1 cellular context compared by ENCODE assay signal in the genomic region with DNA sequence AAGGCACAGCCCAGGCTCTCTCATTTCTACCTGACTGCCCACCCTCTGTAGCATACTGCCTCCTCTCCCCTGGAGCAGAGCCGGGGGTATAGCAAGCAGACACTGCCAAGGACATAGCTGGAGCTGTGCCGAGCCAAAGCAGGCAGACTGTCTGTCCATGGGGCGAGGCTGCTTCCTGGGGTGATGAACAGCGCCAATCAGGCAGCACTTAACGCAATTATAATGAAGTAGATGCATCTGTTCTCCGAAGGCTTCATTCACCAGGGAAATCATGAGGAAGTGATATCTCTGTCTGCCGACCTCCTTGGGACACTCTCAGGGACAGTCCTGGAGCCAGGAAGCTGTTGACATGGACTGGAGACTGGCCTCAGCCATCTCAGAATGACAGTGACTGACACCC.
TF ChIP-seq lines count a peak whose summit lies in the region.

No MANE protein-coding gene starts in this region.

TF ChIP-seq in IMR-90, 13 proteins besides CTCF, POLR2A, EP300 and RAD21:
- no peak for TF ChIP-seq RCOR1 (IDR thresholded peaks at IDR 0.05; ENCODE audit: insufficient replicate concordance, low read length)
- no peak for TF ChIP-seq MXI1 (IDR thresholded peaks at IDR 0.05; ENCODE audit: borderline replicate concordance, low read depth, low read length)
- TF ChIP-seq, protein P1, sequence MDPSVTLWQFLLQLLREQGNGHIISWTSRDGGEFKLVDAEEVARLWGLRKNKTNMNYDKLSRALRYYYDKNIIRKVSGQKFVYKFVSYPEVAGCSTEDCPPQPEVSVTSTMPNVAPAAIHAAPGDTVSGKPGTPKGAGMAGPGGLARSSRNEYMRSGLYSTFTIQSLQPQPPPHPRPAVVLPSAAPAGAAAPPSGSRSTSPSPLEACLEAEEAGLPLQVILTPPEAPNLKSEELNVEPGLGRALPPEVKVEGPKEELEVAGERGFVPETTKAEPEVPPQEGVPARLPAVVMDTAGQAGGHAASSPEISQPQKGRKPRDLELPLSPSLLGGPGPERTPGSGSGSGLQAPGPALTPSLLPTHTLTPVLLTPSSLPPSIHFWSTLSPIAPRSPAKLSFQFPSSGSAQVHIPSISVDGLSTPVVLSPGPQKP (IDR thresholded peaks at IDR 0.05; ENCODE audit: borderline replicate concordance, low read depth, low read length): no peak
- TF ChIP-seq SMC3 (IDR thresholded peaks at IDR 0.05; ENCODE audit: low read depth, low read length): no peak
- no peak for TF ChIP-seq RFX5 (IDR thresholded peaks at IDR 0.05; ENCODE audit: low read depth, low read length)
- TF ChIP-seq BHLHE40 (IDR thresholded peaks at IDR 0.05; ENCODE audit: low read depth, low read length): no peak
- TF ChIP-seq, protein P2, sequence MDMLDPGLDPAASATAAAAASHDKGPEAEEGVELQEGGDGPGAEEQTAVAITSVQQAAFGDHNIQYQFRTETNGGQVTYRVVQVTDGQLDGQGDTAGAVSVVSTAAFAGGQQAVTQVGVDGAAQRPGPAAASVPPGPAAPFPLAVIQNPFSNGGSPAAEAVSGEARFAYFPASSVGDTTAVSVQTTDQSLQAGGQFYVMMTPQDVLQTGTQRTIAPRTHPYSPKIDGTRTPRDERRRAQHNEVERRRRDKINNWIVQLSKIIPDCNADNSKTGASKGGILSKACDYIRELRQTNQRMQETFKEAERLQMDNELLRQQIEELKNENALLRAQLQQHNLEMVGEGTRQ (IDR thresholded peaks at IDR 0.05; ENCODE audit: low read depth, low read length): no peak
- no peak for TF ChIP-seq FOS (IDR thresholded peaks at IDR 0.05; ENCODE audit: low read depth, low read length)
- TF ChIP-seq MAFK (IDR thresholded peaks at IDR 0.05; ENCODE audit: low read depth, low read length): no peak
